ENCODE assay signal across 24 cellular contexts in the genomic region with DNA sequence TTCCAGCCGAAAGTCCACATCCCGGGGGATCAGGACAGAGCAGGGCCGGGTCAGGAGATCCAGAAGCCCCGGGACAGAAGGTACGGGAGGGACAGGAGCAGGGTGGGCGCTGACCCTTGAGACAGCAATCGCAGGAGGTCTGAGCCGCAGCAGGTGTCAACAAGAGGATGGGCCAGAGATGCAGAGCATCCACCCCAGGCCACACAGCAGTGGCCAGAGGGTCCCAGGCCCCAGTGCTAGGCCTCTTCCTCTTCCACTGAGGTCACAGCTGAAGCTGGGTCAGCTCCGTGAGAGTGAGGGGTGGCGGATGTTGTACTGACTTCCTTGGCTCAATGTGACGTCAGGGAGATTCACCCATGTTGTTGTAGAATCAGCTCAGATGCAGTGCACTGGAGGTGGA. TPM values are rescaled to one million over a fixed set of nuclear protein-coding genes. Genes with fewer than 3 reads are reported as not detected.
A peak's percentile ranks its signal among the peaks of the same experiment; 100 is the strongest.
DNase-seq lines count a peak whose midpoint lies in the region; ATAC-seq, FAIRE-seq and TF ChIP-seq lines count a peak whose summit lies in the region.
"Had no signal": no experiment of that assay in that cellular context is flagged by ENCODE, and none has a peak within 500 bp of the region (broad histone marks: within the 10 kb centered on the region; RNA-seq: fewer than 3 reads in every experiment).

No MANE protein-coding gene starts in this region.

- intact Hi-C loops in thyroid gland (cut with DNase I), result no loop called here

- ATAC-seq in activated naive CD4-positive, alpha-beta T cell treated with anti-CD3 and anti-CD28 coated beads, Interleukin-2, amount 50 U/mL, for 72 hours, result no peak
- no peak for ATAC-seq in GM23338
- ATAC-seq in HG03457 (IDR thresholded peaks at IDR 0.05; ENCODE audit: unreplicated experiment), result no peak
- ATAC-seq: gastroesophageal sphincter; stimulated activated naive CD8-positive, alpha-beta T cell treated with anti-CD3 and anti-CD28 coated beads, Interleukin-15, amount 100 ng/mL, for 72 hours had no signal

- H3K4me2 ChIP-seq in GM23338 (no peak overlapping the region), astrocyte (ENCODE audit: low read length) (no peak overlapping the region)

- WGBS in thyroid gland, 2 donors, result 91 to 92% methylated on average over 11 of the region's 11 CpGs

- peaks cover 30% of the 10 kb centered on the region for H3K4me1 Mint-ChIP-seq in activated naive CD4-positive, alpha-beta T cell treated with anti-CD3 and anti-CD28 coated beads, Interleukin-2, amount 50 U/mL, for 24 hours
- H3K4me1 Mint-ChIP-seq in GM23338, result peaks cover 11% of the 10 kb centered on the region
- H3K4me1 Mint-ChIP-seq in astrocyte (ENCODE audit: low read depth, unreplicated experiment), result peaks cover 12% of the 10 kb centered on the region

- no peaks in the 10 kb centered on the region for H3K9me2 ChIP-seq in GM23338 (ENCODE audit: insufficient read depth)

- no peaks in the 10 kb centered on the region; the same call in 1 of the 2 replicates for H4K20me1 ChIP-seq in GM23338 (replicated peaks; ENCODE audit: insufficient read depth)
- H4K20me1 ChIP-seq in astrocyte (ENCODE audit: insufficient read depth, low read length), result no peaks in the 10 kb centered on the region

- H3K79me2 ChIP-seq in GM23338 (replicated peaks; ENCODE audit: insufficient read depth) (no peaks in the 10 kb centered on the region), astrocyte (ENCODE audit: insufficient read depth, low read length) (no peaks in the 10 kb centered on the region)

- TF ChIP-seq CTCF in GM23338 (conservative IDR thresholded peaks at IDR 0.05; ENCODE audit: low read depth in 2 of 2) (no peak), astrocyte (IDR thresholded peaks at IDR 0.05; ENCODE audit: insufficient read depth, low read depth, low read length) (no peak), thyroid gland (IDR thresholded peaks at IDR 0.05) (no peak)

- H3K9me3 ChIP-seq in astrocyte (ENCODE audit: insufficient read depth, low read depth, low read length) (no peaks in the 10 kb centered on the region), thyroid gland (no peaks in the 10 kb centered on the region), MG63 (no peaks in the 10 kb centered on the region)
- H3K9me3 ChIP-seq: Caco-2, gastroesophageal sphincter, HAP-1 had no signal

- no peak overlapping the region for H3K9ac ChIP-seq in astrocyte (ENCODE audit: low read length)

- no peak for TF ChIP-seq POLR2A in thyroid gland (IDR thresholded peaks at IDR 0.05)

- no peak overlapping the region for H2AFZ ChIP-seq in GM23338
- H2AFZ ChIP-seq in astrocyte (ENCODE audit: low read depth, low read length), result no peak overlapping the region

- H3K27ac Mint-ChIP-seq in activated naive CD4-positive, alpha-beta T cell treated with anti-CD3 and anti-CD28 coated beads, Interleukin-2, amount 50 U/mL, for 24 hours, result peak overlapping the region; percentile 55
- peak overlapping the region in 1 of 2 donors; percentile 99 for H3K27ac Mint-ChIP-seq in activated naive CD4-positive, alpha-beta T cell treated with anti-CD3 and anti-CD28 coated beads, Interleukin-2, amount 50 U/mL, for 72 hours
- H3K27ac Mint-ChIP-seq in GM23338 (no peak overlapping the region), astrocyte (ENCODE audit: unreplicated experiment) (peak overlapping the region; percentile 69)
- H3K27ac Mint-ChIP-seq: stimulated activated naive CD8-positive, alpha-beta T cell treated with anti-CD3 and anti-CD28 coated beads, Interleukin-15, amount 100 ng/mL, for 72 hours had no signal

- no peaks in the 10 kb centered on the region for H3K27me3 ChIP-seq in GM23338 (ENCODE audit: insufficient read depth)
- H3K27me3 ChIP-seq in astrocyte (ENCODE audit: insufficient read depth, low read length), result no peaks in the 10 kb centered on the region
- H3K27me3 ChIP-seq in thyroid gland, result no peaks in the 10 kb centered on the region
- no peaks in the 10 kb centered on the region for H3K27me3 ChIP-seq in MG63
- H3K27me3 ChIP-seq: dorsolateral prefrontal cortex, gastroesophageal sphincter had no signal

- no peak for FAIRE-seq in astrocyte (lab: Jason Lieb, UNC)
- FAIRE-seq: endothelial cell of umbilical vein had no signal

- H3K36me3 ChIP-seq in GM23338 (ENCODE audit: insufficient read depth) (no peaks in the 10 kb centered on the region), astrocyte (ENCODE audit: insufficient read depth, low read length) (no peaks in the 10 kb centered on the region), thyroid gland (peaks cover 8 to 20% of the 10 kb centered on the region in 2 donors), MG63 (peaks cover 5% of the 10 kb centered on the region; the same call in 1 of the 2 replicates)
- H3K36me3 ChIP-seq: HAP-1 had no signal

- no peak overlapping the region for H3K4me3 ChIP-seq in GM23338
- no peak overlapping the region for H3K4me3 ChIP-seq in astrocyte (ENCODE audit: insufficient read depth, low read depth, low read length)
- no peak overlapping the region for H3K4me3 ChIP-seq in thyroid gland (replicated peaks in 1 of 3)
- H3K4me3 ChIP-seq in MG63, result no peak overlapping the region
- H3K4me3 ChIP-seq: dorsolateral prefrontal cortex, gastroesophageal sphincter, HAP-1 had no signal

- no peaks in the 10 kb centered on the region for H3K27me3 Mint-ChIP-seq in activated naive CD4-positive, alpha-beta T cell treated with anti-CD3 and anti-CD28 coated beads, Interleukin-2, amount 50 U/mL, for 24 hours
- H3K27me3 Mint-ChIP-seq in GM23338 (ENCODE audit: insufficient read depth, low read depth, poor library complexity) (peaks cover 10% of the 10 kb centered on the region), astrocyte (ENCODE audit: low read depth, unreplicated experiment) (no peaks in the 10 kb centered on the region)
- H3K27me3 Mint-ChIP-seq: activated CD4-positive, alpha-beta T cell treated with anti-CD3 and anti-CD28 coated beads, Interleukin-2, amount 10 ng/mL, durations not matched to agents 7 days and 5 days; stimulated activated naive CD8-positive, alpha-beta T cell treated with anti-CD3 and anti-CD28 coated beads, Interleukin-15, amount 100 ng/mL, for 72 hours had no signal

- no peaks in the 10 kb centered on the region for H3K36me3 Mint-ChIP-seq in activated naive CD4-positive, alpha-beta T cell treated with anti-CD3 and anti-CD28 coated beads, Interleukin-2, amount 50 U/mL, for 24 hours
- H3K36me3 Mint-ChIP-seq in activated naive CD4-positive, alpha-beta T cell treated with anti-CD3 and anti-CD28 coated beads, Interleukin-2, amount 50 U/mL, for 72 hours, result no peaks in the 10 kb centered on the region
- H3K36me3 Mint-ChIP-seq in GM23338 (ENCODE audit: low read depth) (0 out of 3 replicates have a peak, but pooled peaks cover 3% of the 10 kb centered on the region), astrocyte (ENCODE audit: low read depth, unreplicated experiment) (peaks cover 3% of the 10 kb centered on the region)
- H3K36me3 Mint-ChIP-seq: immature natural killer cell had no signal

- 0 out of 2 replicates have a peak, but pooled peaks cover 7% of the 10 kb centered on the region for H3F3A ChIP-seq in GM23338 (replicated peaks; ENCODE audit: low read depth)

- no peak for DNase-seq in activated naive CD4-positive, alpha-beta T cell treated with anti-CD3 and anti-CD28 coated beads, Interleukin-2, amount 50 U/mL, for 72 hours (ENCODE audit: low spot score in 2 of 2)
- DNase-seq in GM23338 (ENCODE audit: low spot score) (no peak), astrocyte (ENCODE audit: low read depth) (no peak), thyroid gland (no peak), MG63 (no peak)
- DNase-seq: ACHN; activated CD4-positive, alpha-beta T cell treated with anti-CD3 and anti-CD28 coated beads, Interleukin-2, amount 10 ng/mL, durations not matched to agents 7 days and 5 days; Caco-2; DMS79 treated with DMSO at 0.1 percent for 48 hours; dorsolateral prefrontal cortex; GF-D8; hypothalamus; immature natural killer cell; left colon; NCI-H1436 treated with DMSO at 0.1 percent for 48 hours; NCI-H446 treated with DMSO at 0.1 percent for 48 hours; NCI-H82; stimulated activated naive CD8-positive, alpha-beta T cell treated with anti-CD3 and anti-CD28 coated beads, Interleukin-15, amount 100 ng/mL, for 72 hours; T-helper 9 cell had no signal

- H3K4me1 ChIP-seq in GM23338 (ENCODE audit: insufficient read depth), result peaks cover 8% of the 10 kb centered on the region; the same call in 1 of the 2 replicates
- H3K4me1 ChIP-seq in astrocyte (ENCODE audit: insufficient read depth, low read length), result peaks cover 7% of the 10 kb centered on the region
- H3K4me1 ChIP-seq in thyroid gland, result peaks cover 32 to 45% of the 10 kb centered on the region in 2 donors
- H3K4me1 ChIP-seq: HAP-1 had no signal

- peak overlapping the region; percentile 6; the same call in 1 of the 2 replicates for H3K27ac ChIP-seq in GM23338 (ENCODE audit: low read depth)
- H3K27ac ChIP-seq in astrocyte (ENCODE audit: low read depth, low read length), result no peak overlapping the region
- H3K27ac ChIP-seq in thyroid gland, result peak overlapping the region in 2 of 3 donors; percentile 84 to 94
- H3K27ac ChIP-seq: gastroesophageal sphincter had no signal

- H3K9me3 Mint-ChIP-seq in activated naive CD4-positive, alpha-beta T cell treated with anti-CD3 and anti-CD28 coated beads, Interleukin-2, amount 50 U/mL, for 24 hours, result no peaks in the 10 kb centered on the region
- no peaks in the 10 kb centered on the region for H3K9me3 Mint-ChIP-seq in activated naive CD4-positive, alpha-beta T cell treated with anti-CD3 and anti-CD28 coated beads, Interleukin-2, amount 50 U/mL, for 72 hours
- no peaks in the 10 kb centered on the region for H3K9me3 Mint-ChIP-seq in GM23338
- H3K9me3 Mint-ChIP-seq in astrocyte (ENCODE audit: unreplicated experiment), result no peaks in the 10 kb centered on the region
- H3K9me3 Mint-ChIP-seq: activated CD4-positive, alpha-beta T cell treated with anti-CD3 and anti-CD28 coated beads, Interleukin-2, amount 10 ng/mL, durations not matched to agents 7 days and 5 days; immature natural killer cell; stimulated activated naive CD8-positive, alpha-beta T cell treated with anti-CD3 and anti-CD28 coated beads, Interleukin-15, amount 100 ng/mL, for 72 hours had no signal

- no peak overlapping the region for H3K4me3 Mint-ChIP-seq in activated naive CD4-positive, alpha-beta T cell treated with anti-CD3 and anti-CD28 coated beads, Interleukin-2, amount 50 U/mL, for 24 hours
- H3K4me3 Mint-ChIP-seq in GM23338, result no peak overlapping the region
- no peak overlapping the region for H3K4me3 Mint-ChIP-seq in astrocyte (ENCODE audit: unreplicated experiment)
- H3K4me3 Mint-ChIP-seq: activated CD4-positive, alpha-beta T cell treated with anti-CD3 and anti-CD28 coated beads, Interleukin-2, amount 10 ng/mL, durations not matched to agents 7 days and 5 days; immature natural killer cell; stimulated activated naive CD8-positive, alpha-beta T cell treated with anti-CD3 and anti-CD28 coated beads, Interleukin-15, amount 100 ng/mL, for 72 hours had no signal

RNA-seq across cellular contexts. Expression of a gene that starts 8.7 kb away (rescaled TPM):
- total RNA-seq in activated naive CD4-positive, alpha-beta T cell treated with anti-CD3 and anti-CD28 coated beads, Interleukin-2, amount 50 U/mL, for 72 hours, result 100 to 1,000 TPM; 415 to 602 TPM
- total RNA-seq in GM23338 (2014; rRNA removed; shearing (Covaris generic)), result 52.5 and 67.2 TPM in 2 replicates
- 21.2 and 21.9 TPM in 2 replicates for polyA plus RNA-seq in GM23338 (2016; fragmentation: Nextera tagmentation; extraction: Ambion mirVana)
- total RNA-seq in astrocyte, result 120 and 129 TPM in 2 replicates
- total RNA-seq in thyroid gland, result 100 to 1,000 TPM; 107 to 245 (median 187) TPM
- 22.5 and 22.6 TPM in 2 replicates for total RNA-seq in MG63 (2014; rRNA removed; shearing (Covaris generic); ENCODE audit: low replicate concordance)

RNA-seq across cellular contexts. Expression of a gene that starts 31.7 kb away (rescaled TPM):
- 10 to 100 TPM in 1 of 2 donors, 1 to 10 TPM in 1; 7.5 to 13.1 TPM for total RNA-seq in activated naive CD4-positive, alpha-beta T cell treated with anti-CD3 and anti-CD28 coated beads, Interleukin-2, amount 50 U/mL, for 72 hours
- 16.1 and 23.0 TPM in 2 replicates for total RNA-seq in GM23338 (2014; rRNA removed; shearing (Covaris generic))
- polyA plus RNA-seq in GM23338 (2016; fragmentation: Nextera tagmentation; extraction: Ambion mirVana), result 10.8 and 10.9 TPM in 2 replicates
- total RNA-seq in astrocyte (15.3 and 16.1 TPM in 2 replicates), thyroid gland (10 to 100 TPM; 25.1 to 65.3 (median 31.7) TPM)
- 1.9 and 7.3 TPM in 2 replicates for total RNA-seq in MG63 (2014; rRNA removed; shearing (Covaris generic); ENCODE audit: low replicate concordance)

RNA-seq across cellular contexts. Expression of a gene that starts 31.8 kb away (rescaled TPM):
- 10 to 100 TPM; 34.8 to 39.0 TPM for total RNA-seq in activated naive CD4-positive, alpha-beta T cell treated with anti-CD3 and anti-CD28 coated beads, Interleukin-2, amount 50 U/mL, for 72 hours
- 9.6 and 26.9 TPM in 2 replicates for total RNA-seq in GM23338 (2014; rRNA removed; shearing (Covaris generic))
- polyA plus RNA-seq in GM23338 (2016; fragmentation: Nextera tagmentation; extraction: Ambion mirVana), result 17.5 and 18.6 TPM in 2 replicates
- total RNA-seq in astrocyte (24.0 and 26.0 TPM in 2 replicates), thyroid gland (10 to 100 TPM; 31.8 to 48.5 (median 38.2) TPM)
- total RNA-seq in MG63 (2014; rRNA removed; shearing (Covaris generic); ENCODE audit: low replicate concordance), result 18.7 and 23.6 TPM in 2 replicates
